In genomic region chr2:73290049-73290839, GRCh38 we compare ENCODE assay signal across 8 cellular contexts. TPM values are rescaled to one million over a fixed set of nuclear protein-coding genes. Genes with fewer than 3 reads are reported as not detected.
DNase-seq lines count a peak whose midpoint lies in the region; ATAC-seq, FAIRE-seq and TF ChIP-seq lines count a peak whose summit lies in the region.

No MANE protein-coding gene starts in this region.

- H3K79me2 ChIP-seq in OCI-LY1 (ENCODE audit: insufficient read depth, low read length) = no peaks in the 10 kb centered on the region

- H3K9me2 ChIP-seq in OCI-LY1 (ENCODE audit: low read depth, low read length) = no peaks in the 10 kb centered on the region

- no peaks in the 10 kb centered on the region for H3K36me3 Mint-ChIP-seq in type B pancreatic cell

- no peak overlapping the region for H3K4me3 Mint-ChIP-seq in type B pancreatic cell

- H3K9me3 Mint-ChIP-seq in type B pancreatic cell = no peaks in the 10 kb centered on the region

- H3K36me3 ChIP-seq in OCI-LY1 (ENCODE audit: insufficient read depth, low read length) (no peaks in the 10 kb centered on the region), kidney (ENCODE audit: control insufficient read depth in 1 of 2, insufficient read depth in 2 of 2, low read length in 2 of 2) (no peaks in the 10 kb centered on the region)

- DNase-seq in DMS114 treated with DMSO at 0.1 percent for 48 hours (lab: John Stamatoyannopoulos, UW; ENCODE audit: unreplicated experiment) = peak; percentile 64
- peak; percentile 40 to 56 for DNase-seq in HL-60 (ENCODE audit: low read depth in 1 of 2, low spot score in 1 of 2)
- peak; percentile 55 for DNase-seq in activated naive CD4-positive, alpha-beta T cell treated with anti-CD3 and anti-CD28 coated beads, Interleukin-2, amount 50 U/mL, for 16 hours
- DNase-seq in kidney = no peak
- DNase-seq in type B pancreatic cell (ENCODE audit: extremely low spot score, unreplicated experiment) = peak; percentile 63

- no peaks in the 10 kb centered on the region for H4K20me1 ChIP-seq in OCI-LY1 (ENCODE audit: insufficient read depth, low read length)

- H3K27ac ChIP-seq in HL-60 (replicated peaks) (no peak overlapping the region), OCI-LY1 (ENCODE audit: low read depth, low read length, poor library complexity, severe bottlenecking) (no peak overlapping the region), kidney (ENCODE audit: low read depth in 2 of 2, low read length in 2 of 2) (no peak overlapping the region)

- no peak for FAIRE-seq in kidney (lab: Jason Lieb, UNC)

- H3K4me1 Mint-ChIP-seq in type B pancreatic cell (ENCODE audit: unreplicated experiment) = no peaks in the 10 kb centered on the region

- H3K27ac Mint-ChIP-seq in type B pancreatic cell = no peak overlapping the region

- peaks cover 95% of the 10 kb centered on the region for H3K27me3 Mint-ChIP-seq in type B pancreatic cell

- intact Hi-C loops in kidney (cut with DNase I) = no loop called here

- H3F3A ChIP-seq in OCI-LY1 (ENCODE audit: insufficient read depth, low read length) = no peaks in the 10 kb centered on the region

- H3K4me3 ChIP-seq in HL-60 (replicated peaks; ENCODE audit: insufficient read depth, low read length) (no peak overlapping the region), OCI-LY1 (ENCODE audit: low read depth, low read length, poor library complexity, severe bottlenecking) (no peak overlapping the region), kidney (ENCODE audit: low read length in 2 of 2) (no peak overlapping the region)

- no peak overlapping the region for H3K4me2 ChIP-seq in OCI-LY1 (ENCODE audit: low read length)

- peaks cover 32% of the 10 kb centered on the region for H3K27me3 ChIP-seq in HL-60 (ENCODE audit: insufficient read depth, poor library complexity, severe bottlenecking)
- H3K27me3 ChIP-seq in OCI-LY1 (ENCODE audit: insufficient read depth, low read length) = peaks cover 5% of the 10 kb centered on the region; the same call in 1 of the 2 replicates

- H2AFZ ChIP-seq in OCI-LY1 (ENCODE audit: low read length) = no peak overlapping the region

- H3K9me3 ChIP-seq in OCI-LY1 (ENCODE audit: low read length) (no peaks in the 10 kb centered on the region), kidney (ENCODE audit: control insufficient read depth in 1 of 2, low read length in 2 of 2) (no peaks in the 10 kb centered on the region)

- ATAC-seq in GM21786 (IDR thresholded peaks at IDR 0.05; ENCODE audit: unreplicated experiment) (no peak), HG03108 (IDR thresholded peaks at IDR 0.05; ENCODE audit: unreplicated experiment) (no peak)

- TF ChIP-seq CTCF in HL-60 (IDR thresholded peaks at IDR 0.05; ENCODE audit: insufficient read depth, low read length) (peak; percentile 81), OCI-LY1 (IDR thresholded peaks at IDR 0.05; ENCODE audit: low read length) (peak; percentile 74), kidney (IDR thresholded peaks at IDR 0.05; ENCODE audit: borderline replicate concordance, extremely low read depth, insufficient read depth) (peak; percentile 42), type B pancreatic cell (conservative IDR thresholded peaks at IDR 0.05) (peak; percentile 64)

- H3K4me1 ChIP-seq in OCI-LY1 (ENCODE audit: insufficient read depth, low read length, severe bottlenecking) (peaks cover 12% of the 10 kb centered on the region), kidney (ENCODE audit: control insufficient read depth in 1 of 2, insufficient read depth in 1 of 2, low read depth in 1 of 2, low read length in 2 of 2) (peaks cover 0 to 4% of the 10 kb centered on the region in 2 donors)

- H3K9ac ChIP-seq in OCI-LY1 (ENCODE audit: low read length) (no peak overlapping the region), kidney (ENCODE audit: low read length in 2 of 2) (no peak overlapping the region)

RNA-seq across cellular contexts. Expression of gene EGR4, which starts 3.1 kb away (rescaled TPM):
- total RNA-seq in kidney (not detected), type B pancreatic cell (ENCODE audit: low replicate concordance) (0.19 and 1.2 TPM in 2 replicates)
- not detected for polyA plus RNA-seq in kidney (ENCODE audit: insufficient read depth, low read depth, low replicate concordance)

RNA-seq across cellular contexts. Expression of gene FBXO41, which starts 6.0 kb away (rescaled TPM):
- total RNA-seq in kidney = 5.2 TPM
- polyA plus RNA-seq in kidney (ENCODE audit: insufficient read depth, low read depth, low replicate concordance) = 0.49 TPM
- total RNA-seq in type B pancreatic cell (ENCODE audit: low replicate concordance) = 5.2 and 5.5 TPM in 2 replicates

RNA-seq across cellular contexts. Expression of gene CCT7, which starts 56.1 kb away (rescaled TPM):
- total RNA-seq in kidney (164 TPM), type B pancreatic cell (ENCODE audit: low replicate concordance) (256 and 300 TPM in 2 replicates)
- polyA plus RNA-seq in kidney (ENCODE audit: insufficient read depth, low read depth, low replicate concordance) = 173 TPM

RNA-seq across cellular contexts. Expression of gene PRADC1, which starts 57.2 kb away (rescaled TPM):
- total RNA-seq in kidney = 16.1 TPM
- polyA plus RNA-seq in kidney (ENCODE audit: insufficient read depth, low read depth, low replicate concordance) = 57.7 TPM
- total RNA-seq in type B pancreatic cell (ENCODE audit: low replicate concordance) = 16.3 and 19.6 TPM in 2 replicates
